Comparison of ENCODE assay signal across 2 cellular contexts in genomic region chr6:1393641-1394283, GRCh38.
A peak's percentile ranks its signal among the peaks of the same experiment; 100 is the strongest.
TF ChIP-seq lines count a peak whose summit lies in the region.

No MANE protein-coding gene starts in this region.

TF ChIP-seq in GM23338, 12 proteins besides CTCF, POLR2A, EP300 and RAD21:
- peak; percentile 97 for TF ChIP-seq EZH2 (IDR thresholded peaks at IDR 0.05; ENCODE audit: low read depth, unreplicated experiment)
- peak; percentile 41 for TF ChIP-seq EZH2phosphoT487 (IDR thresholded peaks at IDR 0.05; ENCODE audit: unreplicated experiment)
- no peak for TF ChIP-seq ZNF331 (CRISPR knock-in tag; IDR thresholded peaks at IDR 0.05; ENCODE audit: low read depth)
- TF ChIP-seq CREB1 (CRISPR knock-in tag; IDR thresholded peaks at IDR 0.05; ENCODE audit: low read depth), result no peak

TF ChIP-seq in HepG2, 621 proteins besides CTCF, POLR2A, EP300 and RAD21 (continued from another document):
- TF ChIP-seq MIER2 (CRISPR knock-in tag; IDR thresholded peaks at IDR 0.05), result no peak
- peak; percentile 31 for TF ChIP-seq HNRNPLL (IDR thresholded peaks at IDR 0.05; ENCODE audit: low read depth, low read length, poor library complexity, severe bottlenecking)
- peak; percentile 76; the same call in 1 of the 2 replicates for TF ChIP-seq ZNF800 (CRISPR knock-in tag; IDR thresholded peaks at IDR 0.05)
- no peak for TF ChIP-seq ATF7-NPFF (CRISPR knock-in tag; IDR thresholded peaks at IDR 0.05; ENCODE audit: low read depth)
- no peak for TF ChIP-seq TIGD3 (CRISPR knock-in tag; IDR thresholded peaks at IDR 0.05; ENCODE audit: borderline replicate concordance)
- TF ChIP-seq DMTF1 (CRISPR knock-in tag; IDR thresholded peaks at IDR 0.05), result no peak
- no peak for TF ChIP-seq SP1 (IDR thresholded peaks at IDR 0.05)
- no peak for TF ChIP-seq SP1 (CRISPR knock-in tag; IDR thresholded peaks at IDR 0.05)
- TF ChIP-seq ZFP90 (CRISPR knock-in tag; IDR thresholded peaks at IDR 0.05; ENCODE audit: borderline replicate concordance), result no peak
- no peak for TF ChIP-seq TEF (CRISPR knock-in tag; IDR thresholded peaks at IDR 0.05)
- no peak for TF ChIP-seq REST (IDR thresholded peaks at IDR 0.05; ENCODE audit: borderline replicate concordance in 1 of 2, low read depth in 1 of 2, low read length in 2 of 2)
- TF ChIP-seq ZBED4 (CRISPR knock-in tag; IDR thresholded peaks at IDR 0.05; ENCODE audit: borderline replicate concordance), result no peak
TF ChIP-seq in HepG2: peak in this region for 3.
